ENCODE assay signal across 14 cellular contexts in genomic region chr2:46857871-46858696, GRCh38. TPM values are rescaled to one million over a fixed set of nuclear protein-coding genes. Genes with fewer than 3 reads are reported as not detected.
A peak's percentile ranks its signal among the peaks of the same experiment; 100 is the strongest.
DNase-seq lines count a peak whose midpoint lies in the region; ATAC-seq and TF ChIP-seq lines count a peak whose summit lies in the region.
"Had no signal": no experiment of that assay in that cellular context is flagged by ENCODE, and none has a peak within 500 bp of the region (broad histone marks: within the 10 kb centered on the region; RNA-seq: fewer than 3 reads in every experiment).

No MANE protein-coding gene starts in this region.

- no peaks in the 10 kb centered on the region for H3K4me1 Mint-ChIP-seq in T-cell

- no peaks in the 10 kb centered on the region for H3K36me3 Mint-ChIP-seq in T-cell

- CTCF ChIA-PET in BJ (lab: Yijun Ruan, JAX) (interaction anchor here (0.6 to 1.9 kb wide), 13 partner anchors 10 to 1279 kb away, joined by 3 to 7 read pairs (median 3); no protein-coding TSS in a partner anchor), T-cell (lab: Charles Lee) (interaction anchor here in 1 of 2 donors (0.6 to 0.7 kb wide), 2 partner anchors 8 to 954 kb away, joined by 3 to 5 read pairs; no protein-coding TSS in a partner anchor)

- H3K36me3 ChIP-seq in BJ (ENCODE audit: control insufficient read depth, insufficient read depth, low read length) (no peaks in the 10 kb centered on the region), RWPE2 (ENCODE audit: low read depth) (no peaks in the 10 kb centered on the region), thyroid gland (no peaks in the 10 kb centered on the region)
- H3K36me3 ChIP-seq: ascending aorta, right atrium auricular region had no signal

- H3K4me3 ChIP-seq in BJ (ENCODE audit: low read depth, low read length) (no peak overlapping the region), RWPE2 (ENCODE audit: severe bottlenecking) (no peak overlapping the region), thyroid gland (replicated peaks in 1 of 3) (no peak overlapping the region)
- H3K4me3 ChIP-seq: ascending aorta, right atrium auricular region had no signal

- TF ChIP-seq CTCF in BJ (IDR thresholded peaks at IDR 0.05; ENCODE audit: insufficient read depth, low read depth, low read length) (peak; percentile 22; the same call in 1 of the 2 replicates), RWPE2 (IDR thresholded peaks at IDR 0.05; ENCODE audit: poor library complexity, severe bottlenecking) (no peak), thyroid gland (IDR thresholded peaks at IDR 0.05) (no peak)

- intact Hi-C loops in thyroid gland (cut with DNase I), result no loop called here

- H3K9me3 ChIP-seq in RWPE2 (ENCODE audit: severe bottlenecking), result no peaks in the 10 kb centered on the region
- no peaks in the 10 kb centered on the region for H3K9me3 ChIP-seq in thyroid gland
- H3K9me3 ChIP-seq: ascending aorta, right atrium auricular region had no signal

- no peaks in the 10 kb centered on the region for H3K9me3 Mint-ChIP-seq in T-cell

- POLR2A ChIA-PET in BJ (lab: Charles Lee), result interaction anchor here (0.5 to 2.1 kb wide), 14 partner anchors 10 to 240 kb away, joined by 3 to 23 read pairs (median 6); no protein-coding TSS in a partner anchor
- POLR2A ChIA-PET in T-cell (lab: Charles Lee), result no interaction called here

- ATAC-seq in RWPE2 (ENCODE audit: low read depth) (no peak), T-cell (replicated peaks in 1 of 4) (no peak)
- ATAC-seq: left lobe of liver, PC-3 had no signal

- no peaks in the 10 kb centered on the region for H3K27me3 ChIP-seq in BJ (ENCODE audit: control insufficient read depth, insufficient read depth, low read length)
- H3K27me3 ChIP-seq in RWPE2 (ENCODE audit: insufficient read depth, poor library complexity, severe bottlenecking), result no peaks in the 10 kb centered on the region
- H3K27me3 ChIP-seq in thyroid gland, result no peaks in the 10 kb centered on the region
- H3K27me3 ChIP-seq: ascending aorta, right atrium auricular region had no signal

- no peak overlapping the region for H3K4me3 Mint-ChIP-seq in T-cell

- H3K27me3 Mint-ChIP-seq in T-cell, result peaks cover 2 to 3% of the 10 kb centered on the region in 2 donors

- H3K4me1 ChIP-seq in RWPE2 (ENCODE audit: insufficient read depth, poor library complexity, severe bottlenecking) (peaks cover 45% of the 10 kb centered on the region), thyroid gland (peaks cover 6 to 35% of the 10 kb centered on the region in 2 donors)

- DNase-seq in BJ (ENCODE audit: low read depth) (peak; percentile 97), RWPE2 (ENCODE audit: low spot score) (no peak), fibroblast of peridontal ligament (ENCODE audit: extremely low read depth) (peak; percentile 77), renal cortical epithelial cell (ENCODE audit: low read depth) (peak; percentile 71), thyroid gland (no peak), NCI-H524 treated with DMSO at 0.1 percent for 48 hours (lab: John Stamatoyannopoulos, UW) (no peak), medulla oblongata (ENCODE audit: extremely low spot score) (no peak), T-cell (no peak)
- DNase-seq: NCI-H2081 treated with DMSO at 0.1 percent for 48 hours, PC-3 had no signal

- no peak overlapping the region for H3K27ac Mint-ChIP-seq in T-cell

- H3K27ac ChIP-seq in RWPE2 (ENCODE audit: poor library complexity, severe bottlenecking) (peak overlapping the region; percentile 100), thyroid gland (no peak overlapping the region)
- H3K27ac ChIP-seq: epithelial cell of prostate, right atrium auricular region had no signal

- no peak for TF ChIP-seq POLR2A in thyroid gland (IDR thresholded peaks at IDR 0.05)

- WGBS in thyroid gland, 2 donors, result 86 to 91% methylated on average over 13 of the region's 13 CpGs

RNA-seq across cellular contexts. Expression of gene MCFD2, which starts 57.5 kb away (rescaled TPM):
- 166 and 236 TPM in 2 replicates for polyA plus RNA-seq in BJ (2011; rRNA removed)
- 114 and 156 TPM in 2 replicates for polyA minus RNA-seq in BJ (2011; rRNA and poly(A)+ RNA removed)
- total RNA-seq in renal cortical epithelial cell (90.1 and 103 TPM in 2 replicates), thyroid gland (100 to 1,000 TPM; 131 to 223 (median 169) TPM), T-cell (10 to 100 TPM; 30.8 to 44.0 (median 35.2) TPM)

Comparison
In these comparisons a context has a peak if more than half of its experiments do, and no peak if none do; other contexts are left out.
1. DNase-seq: peak in BJ (single experiment), fibroblast of peridontal ligament (single experiment) and renal cortical epithelial cell (single experiment); none in RWPE2 (single experiment), thyroid gland (0 of 2), NCI-H524 treated with DMSO at 0.1 percent for 48 hours (single experiment), medulla oblongata (single experiment) and T-cell (0 of 34).